ENCODE assay signal across 2 cellular contexts in genomic region chr20:13492001-13492480, GRCh38.
TF ChIP-seq lines count a peak whose summit lies in the region.

No MANE protein-coding gene starts in this region.

TF ChIP-seq in liver, 16 proteins besides CTCF, POLR2A, EP300 and RAD21 (continued from another document):
- TF ChIP-seq, protein P1, sequence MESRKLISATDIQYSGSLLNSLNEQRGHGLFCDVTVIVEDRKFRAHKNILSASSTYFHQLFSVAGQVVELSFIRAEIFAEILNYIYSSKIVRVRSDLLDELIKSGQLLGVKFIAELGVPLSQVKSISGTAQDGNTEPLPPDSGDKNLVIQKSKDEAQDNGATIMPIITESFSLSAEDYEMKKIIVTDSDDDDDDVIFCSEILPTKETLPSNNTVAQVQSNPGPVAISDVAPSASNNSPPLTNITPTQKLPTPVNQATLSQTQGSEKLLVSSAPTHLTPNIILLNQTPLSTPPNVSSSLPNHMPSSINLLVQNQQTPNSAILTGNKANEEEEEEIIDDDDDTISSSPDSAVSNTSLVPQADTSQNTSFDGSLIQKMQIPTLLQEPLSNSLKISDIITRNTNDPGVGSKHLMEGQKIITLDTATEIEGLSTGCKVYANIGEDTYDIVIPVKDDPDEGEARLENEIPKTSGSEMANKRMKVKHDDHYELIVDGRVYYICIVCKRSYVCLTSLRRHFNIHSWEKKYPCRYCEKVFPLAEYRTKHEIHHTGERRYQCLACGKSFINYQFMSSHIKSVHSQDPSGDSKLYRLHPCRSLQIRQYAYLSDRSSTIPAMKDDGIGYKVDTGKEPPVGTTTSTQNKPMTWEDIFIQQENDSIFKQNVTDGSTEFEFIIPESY (IDR thresholded peaks at IDR 0.05), result no peak
- TF ChIP-seq SP1 (IDR thresholded peaks at IDR 0.05), result no peak
- no peak for TF ChIP-seq HNF4G (IDR thresholded peaks at IDR 0.05)
- no peak for TF ChIP-seq FOXA1 (IDR thresholded peaks at IDR 0.05)
- peak in 1 of 2 donors; percentile 30 for TF ChIP-seq EGR1 (IDR thresholded peaks at IDR 0.05; ENCODE audit: low read depth in 2 of 2)

TF ChIP-seq in HepG2, 621 proteins besides CTCF, POLR2A, EP300 and RAD21 (continued from another document):
- TF ChIP-seq, protein P2, sequence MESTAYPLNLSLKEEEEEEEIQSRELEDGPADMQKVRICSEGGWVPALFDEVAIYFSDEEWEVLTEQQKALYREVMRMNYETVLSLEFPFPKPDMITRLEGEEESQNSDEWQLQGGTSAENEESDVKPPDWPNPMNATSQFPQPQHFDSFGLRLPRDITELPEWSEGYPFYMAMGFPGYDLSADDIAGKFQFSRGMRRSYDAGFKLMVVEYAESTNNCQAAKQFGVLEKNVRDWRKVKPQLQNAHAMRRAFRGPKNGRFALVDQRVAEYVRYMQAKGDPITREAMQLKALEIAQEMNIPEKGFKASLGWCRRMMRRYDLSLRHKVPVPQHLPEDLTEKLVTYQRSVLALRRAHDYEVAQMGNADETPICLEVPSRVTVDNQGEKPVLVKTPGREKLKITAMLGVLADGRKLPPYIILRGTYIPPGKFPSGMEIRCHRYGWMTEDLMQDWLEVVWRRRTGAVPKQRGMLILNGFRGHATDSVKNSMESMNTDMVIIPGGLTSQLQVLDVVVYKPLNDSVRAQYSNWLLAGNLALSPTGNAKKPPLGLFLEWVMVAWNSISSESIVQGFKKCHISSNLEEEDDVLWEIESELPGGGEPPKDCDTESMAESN (CRISPR knock-in tag; conservative IDR thresholded peaks at IDR 0.05), result no peak
- TF ChIP-seq ATRX (CRISPR knock-in tag; IDR thresholded peaks at IDR 0.05; ENCODE audit: borderline replicate concordance) (no peak), POLR2AphosphoS5 (IDR thresholded peaks at IDR 0.05; ENCODE audit: low read depth, low read length) (no peak), CREM (IDR thresholded peaks at IDR 0.05) (no peak), CREM (CRISPR knock-in tag; IDR thresholded peaks at IDR 0.05) (no peak)
